ENCODE assay signal across 3 cellular contexts in genomic region chr10:21375274-21375673, GRCh38.
A peak's percentile ranks its signal among the peaks of the same experiment; 100 is the strongest.
TF ChIP-seq lines count a peak whose summit lies in the region.

No MANE protein-coding gene starts in this region.

TF ChIP-seq in Ishikawa, 13 proteins besides CTCF, POLR2A, EP300 and RAD21:
- TF ChIP-seq, protein P1, sequence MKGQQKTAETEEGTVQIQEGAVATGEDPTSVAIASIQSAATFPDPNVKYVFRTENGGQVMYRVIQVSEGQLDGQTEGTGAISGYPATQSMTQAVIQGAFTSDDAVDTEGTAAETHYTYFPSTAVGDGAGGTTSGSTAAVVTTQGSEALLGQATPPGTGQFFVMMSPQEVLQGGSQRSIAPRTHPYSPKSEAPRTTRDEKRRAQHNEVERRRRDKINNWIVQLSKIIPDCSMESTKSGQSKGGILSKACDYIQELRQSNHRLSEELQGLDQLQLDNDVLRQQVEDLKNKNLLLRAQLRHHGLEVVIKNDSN (IDR thresholded peaks at IDR 0.05) = peak; percentile 31; the same call in 1 of the 2 replicates

TF ChIP-seq in K562, 482 proteins besides CTCF, POLR2A, EP300 and RAD21:
- peak; percentile 56 for TF ChIP-seq TFE3 (CRISPR knock-in tag; IDR thresholded peaks at IDR 0.05)
TF ChIP-seq in K562: peak in this region for 1; not testable (repeated sequence) for 481.

TF ChIP-seq in HepG2, 621 proteins besides CTCF, POLR2A, EP300 and RAD21:
- peak; percentile 76 for TF ChIP-seq ZNF770 (CRISPR knock-in tag; IDR thresholded peaks at IDR 0.05)
